17 cellular contexts compared by ENCODE assay signal in the genomic region with DNA sequence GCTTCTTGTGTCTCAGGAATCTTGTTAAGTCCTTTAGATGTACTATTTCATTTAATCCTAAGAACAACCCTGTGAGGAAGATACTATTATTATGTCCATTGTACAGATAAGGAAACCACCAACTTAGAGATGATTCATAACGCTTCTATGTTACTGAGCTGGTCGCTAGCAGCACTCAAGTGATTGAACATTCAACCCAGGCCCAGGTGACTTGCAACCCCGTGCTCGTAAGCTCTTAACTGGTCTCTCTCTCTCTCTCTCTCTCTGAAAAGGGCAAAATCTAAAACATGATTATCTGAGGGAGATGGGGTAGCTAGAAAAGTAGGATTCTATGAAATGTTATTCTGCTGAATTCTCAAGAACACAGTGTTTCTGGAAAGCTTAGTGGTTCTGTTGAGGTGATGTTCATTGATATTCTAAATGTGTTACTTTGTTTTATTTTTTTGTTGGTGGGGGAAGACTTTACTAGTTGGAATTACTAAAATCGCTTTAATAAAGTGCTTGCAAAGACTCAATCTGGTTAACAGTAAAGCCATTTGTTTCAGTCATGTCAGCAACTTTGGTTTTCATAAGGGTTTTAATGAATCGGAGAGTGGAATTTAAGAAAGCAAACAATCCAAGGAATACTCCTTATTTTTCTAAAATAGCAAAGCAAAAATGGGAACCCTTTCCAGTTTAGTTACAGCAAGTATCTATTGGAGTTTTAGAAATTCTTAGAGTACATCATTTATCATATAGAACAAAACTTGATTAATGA.
A peak's percentile ranks its signal among the peaks of the same experiment; 100 is the strongest.
DNase-seq lines count a peak whose midpoint lies in the region; ATAC-seq and TF ChIP-seq lines count a peak whose summit lies in the region.
"Had no signal": no experiment of that assay in that cellular context is flagged by ENCODE, and none has a peak within 500 bp of the region (broad histone marks: within the 10 kb centered on the region; RNA-seq: fewer than 3 reads in every experiment).

No MANE protein-coding gene starts in this region.

- no peaks in the 10 kb centered on the region for H3K27me3 Mint-ChIP-seq in activated CD4-positive, alpha-beta memory T cell treated with anti-CD3 and anti-CD28 coated beads, Interleukin-2, amount 10 ng/mL, durations not matched to agents 7 days and 5 days
- H3K27me3 Mint-ChIP-seq in endodermal cell (ENCODE audit: insufficient read depth) = no peaks in the 10 kb centered on the region
- H3K27me3 Mint-ChIP-seq: progenitor cell of endocrine pancreas had no signal

- no peak overlapping the region for H3K9ac ChIP-seq in endodermal cell (ENCODE audit: extremely low read depth, low read length, poor library complexity, severe bottlenecking)
- H3K9ac ChIP-seq: BLaER1 treated with 17β-estradiol and CSF1 and Interleukin-3, amounts not matched to agents 10 nM and 100 nM had no signal

- WGBS in endodermal cell (ENCODE audit: insufficient coverage in 1 of 2, insufficient read length in 1 of 2), 2 experiments = 92 to 100% methylated on average over 5 to 6 of the region's 6 CpGs

- peak overlapping the region; percentile 64 for H3K4me3 Mint-ChIP-seq in activated CD4-positive, alpha-beta memory T cell treated with anti-CD3 and anti-CD28 coated beads, Interleukin-2, amount 10 ng/mL, durations not matched to agents 7 days and 5 days
- no peak overlapping the region for H3K4me3 Mint-ChIP-seq in endodermal cell
- H3K4me3 Mint-ChIP-seq: WTC11 had no signal

- DNase-seq in activated CD4-positive, alpha-beta memory T cell treated with anti-CD3 and anti-CD28 coated beads, Interleukin-2, amount 10 ng/mL, durations not matched to agents 7 days and 5 days = no peak
- DNase-seq in NCI-H1105 (lab: John Stamatoyannopoulos, UW) (no peak), HT-29 (ENCODE audit: low spot score) (no peak), endodermal cell (no peak), NCI-H526 (lab: John Stamatoyannopoulos, UW) (no peak)
- DNase-seq: central memory CD4-positive, alpha-beta T cell; midbrain; NCI-H2171 treated with DMSO at 0.1 percent for 48 hours; SHP77 treated with DMSO at 0.1 percent for 48 hours; stimulated activated naive CD4-positive, alpha-beta T cell treated with Interleukin-2 at 50 U/mL for 16 hours had no signal

- POLR2A ChIA-PET in activated CD4-positive, alpha-beta memory T cell treated with anti-CD3 and anti-CD28 coated beads, Interleukin-2, amount 10 ng/mL, durations not matched to agents 7 days and 5 days (lab: Charles Lee) = interaction anchor here (0.7 to 1.3 kb wide), 7 partner anchors 13 to 493 kb away, joined by 3 to 13 read pairs (median 3); no protein-coding TSS in a partner anchor

- no peaks in the 10 kb centered on the region for H3K36me3 ChIP-seq in endodermal cell (ENCODE audit: control insufficient read depth, insufficient read depth, low read length)

- H3K9me3 ChIP-seq in endodermal cell (ENCODE audit: control insufficient read depth, low read length) = no peaks in the 10 kb centered on the region

- CTCF ChIA-PET in activated CD4-positive, alpha-beta memory T cell treated with anti-CD3 and anti-CD28 coated beads, Interleukin-2, amount 10 ng/mL, durations not matched to agents 7 days and 5 days (lab: Charles Lee) = interaction anchor here (0.6 to 1.1 kb wide), 5 partner anchors 13 to 100 kb away, joined by 3 to 5 read pairs (median 4); no protein-coding TSS in a partner anchor

- peak; percentile 39 for ATAC-seq in GM18498 (IDR thresholded peaks at IDR 0.05; ENCODE audit: unreplicated experiment)
- ATAC-seq in GM19463 (IDR thresholded peaks at IDR 0.05; ENCODE audit: unreplicated experiment) = peak; percentile 61
- ATAC-seq in HG03045 (IDR thresholded peaks at IDR 0.05; ENCODE audit: unreplicated experiment) = peak; percentile 48
- ATAC-seq: esophagus mucosa, WTC11 had no signal

- no peaks in the 10 kb centered on the region for H3K9me3 Mint-ChIP-seq in activated CD4-positive, alpha-beta memory T cell treated with anti-CD3 and anti-CD28 coated beads, Interleukin-2, amount 10 ng/mL, durations not matched to agents 7 days and 5 days
- no peaks in the 10 kb centered on the region for H3K9me3 Mint-ChIP-seq in endodermal cell
- H3K9me3 Mint-ChIP-seq: WTC11 had no signal

- no peaks in the 10 kb centered on the region for H3K27me3 ChIP-seq in endodermal cell (ENCODE audit: control insufficient read depth, insufficient read depth, low read length, poor library complexity, severe bottlenecking)
- H3K27me3 ChIP-seq: BLaER1 treated with 17β-estradiol and CSF1 and Interleukin-3, amounts not matched to agents 10 nM and 100 nM had no signal

- H3K27ac ChIP-seq in endodermal cell (ENCODE audit: low read depth, low read length) = no peak overlapping the region
- H3K27ac ChIP-seq: BLaER1 treated with 17β-estradiol and CSF1 and Interleukin-3, amounts not matched to agents 10 nM and 100 nM had no signal

- no peak overlapping the region for H3K4me3 ChIP-seq in endodermal cell (ENCODE audit: low read length)
- H3K4me3 ChIP-seq: BLaER1 treated with 17β-estradiol and CSF1 and Interleukin-3, amounts not matched to agents 10 nM and 100 nM had no signal

- H3K36me3 Mint-ChIP-seq in activated CD4-positive, alpha-beta memory T cell treated with anti-CD3 and anti-CD28 coated beads, Interleukin-2, amount 10 ng/mL, durations not matched to agents 7 days and 5 days (ENCODE audit: low read depth) = peaks cover 13% of the 10 kb centered on the region
- H3K36me3 Mint-ChIP-seq in endodermal cell (ENCODE audit: low read depth) = no peaks in the 10 kb centered on the region

- peaks cover 53% of the 10 kb centered on the region for H3K4me1 Mint-ChIP-seq in activated CD4-positive, alpha-beta memory T cell treated with anti-CD3 and anti-CD28 coated beads, Interleukin-2, amount 10 ng/mL, durations not matched to agents 7 days and 5 days
- peaks cover 12% of the 10 kb centered on the region for H3K4me1 Mint-ChIP-seq in endodermal cell

- no peaks in the 10 kb centered on the region for H3K4me1 ChIP-seq in endodermal cell (ENCODE audit: control insufficient read depth, insufficient read depth, low read length)

- H3K27ac Mint-ChIP-seq in activated CD4-positive, alpha-beta memory T cell treated with anti-CD3 and anti-CD28 coated beads, Interleukin-2, amount 10 ng/mL, durations not matched to agents 7 days and 5 days = peak overlapping the region; percentile 78
- H3K27ac Mint-ChIP-seq in endodermal cell = no peak overlapping the region
- H3K27ac Mint-ChIP-seq: progenitor cell of endocrine pancreas, WTC11 had no signal

- TF ChIP-seq CTCF in endodermal cell (conservative IDR thresholded peaks at IDR 0.05) = no peak
